Comparison of ENCODE assay signal across 19 cellular contexts in genomic region chr4:122107680-122108079, GRCh38.
"Had no signal": no experiment of that assay in that cellular context is flagged by ENCODE, and none has a peak within 500 bp of the region (broad histone marks: within the 10 kb centered on the region; RNA-seq: fewer than 3 reads in every experiment).

No MANE protein-coding gene starts in this region.

- DNase-seq: effector memory CD8-positive, alpha-beta T cell; esophagus squamous epithelium; foreskin fibroblast; glutamatergic neuron; immature natural killer cell; left ventricle myocardium inferior; lower lobe of right lung; occipital lobe; pancreas; right cardiac atrium; stimulated activated CD4-positive, alpha-beta T cell treated with anti-CD3 and anti-CD28 coated beads, Interleukin-4, amount 100 ng/mL, for 1 hour; stimulated activated CD8-positive, alpha-beta memory T cell treated with anti-CD3 and anti-CD28 coated beads, Interleukin-4, amount 100 ng/mL, for 48 hours; stimulated activated naive CD8-positive, alpha-beta T cell treated with anti-CD3 and anti-CD28 coated beads, Interleukin-15, Interleukin-2, amounts not matched to agents 100 U/mL and 50 U/mL, for 24 hours; thyroid gland; upper lobe of left lung; uterus had no signal

- ATAC-seq: effector memory CD8-positive, alpha-beta T cell; gastroesophageal sphincter; lower lobe of right lung; natural killer cell treated with Interleukin-12 subunit alpha and Interleukin-12 subunit beta and Interleukin-15 and Interleukin-18, amount 100 ng/mL, for 72 hours; pancreas; right cardiac atrium; stimulated activated effector memory CD8-positive, alpha-beta T cell treated with anti-CD3 and anti-CD28 coated beads, Interleukin-12 subunit alpha, Interleukin-12 subunit beta, amount 100 ng/mL, for 72 hours; stimulated activated naive CD8-positive, alpha-beta T cell treated with anti-CD3 and anti-CD28 coated beads, Interleukin-15, Interleukin-2, amounts not matched to agents 100 U/mL and 50 U/mL, for 24 hours had no signal
